Comparison of ENCODE assay signal across 17 cellular contexts in genomic region chr1:55618203-55618602, GRCh38.
"Had no signal": no experiment of that assay in that cellular context is flagged by ENCODE, and none has a peak within 500 bp of the region (broad histone marks: within the 10 kb centered on the region; RNA-seq: fewer than 3 reads in every experiment).

No MANE protein-coding gene starts in this region.

- H3K27me3 ChIP-seq: heart left ventricle had no signal

- H3K4me3 ChIP-seq: dorsolateral prefrontal cortex, heart left ventricle, left ventricle myocardium inferior, lung, psoas muscle, smooth muscle cell had no signal

- H3K9me3 ChIP-seq: psoas muscle had no signal

- H3K4me1 ChIP-seq: heart left ventricle, left ventricle myocardium inferior, psoas muscle had no signal

- H3K36me3 ChIP-seq: heart left ventricle, left ventricle myocardium inferior had no signal

- DNase-seq: cortex of kidney; dorsolateral prefrontal cortex; effector CD8-positive, alpha-beta T cell; foreskin melanocyte; heart left ventricle; hypothalamus; left ventricle myocardium inferior; mesenchymal stem cell; midbrain; naive thymus-derived CD4-positive, alpha-beta T cell; nephron progenitor cell; psoas muscle; stimulated activated CD4-positive, alpha-beta T cell treated with anti-CD3 and anti-CD28 coated beads, Interleukin-2, amount 100 ng/mL, for 48 hours; stimulated activated naive CD4-positive, alpha-beta T cell treated with Interleukin-2 at 50 U/mL for 16 hours; trophoblast cell had no signal

- H3K27ac ChIP-seq: dorsolateral prefrontal cortex, heart left ventricle, left ventricle myocardium inferior, psoas muscle had no signal
